2 cellular contexts compared by ENCODE assay signal in the genomic region with DNA sequence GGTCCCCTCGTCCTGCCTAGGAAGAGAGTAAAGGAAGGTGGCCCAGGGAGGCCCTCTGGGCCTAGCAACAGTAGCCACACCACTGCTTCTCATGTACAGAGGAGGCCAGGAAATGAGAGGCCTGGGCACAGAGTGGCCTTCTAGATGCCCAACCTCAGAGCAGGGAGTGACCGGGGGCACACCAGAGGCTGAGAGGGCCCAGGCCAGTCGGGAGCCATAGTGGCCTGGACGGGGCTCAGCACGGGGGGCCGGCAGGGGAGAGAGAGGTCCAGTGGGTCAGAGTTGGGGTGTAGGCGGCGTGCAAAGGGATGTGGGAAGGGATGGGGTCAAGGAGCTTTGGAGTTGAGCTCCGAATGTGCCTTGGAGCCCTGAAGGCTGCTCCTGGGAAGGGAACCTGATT.
TF ChIP-seq lines count a peak whose summit lies in the region.

No MANE protein-coding gene starts in this region.

TF ChIP-seq in H1, 55 proteins besides CTCF, POLR2A, EP300 and RAD21 (continued from another document):
- TF ChIP-seq KDM4A (IDR thresholded peaks at IDR 0.05; ENCODE audit: low read depth, low read length, severe bottlenecking) (no peak), TBP (IDR thresholded peaks at IDR 0.05; ENCODE audit: low read depth, low read length) (no peak)

TF ChIP-seq in HEK293T, 16 proteins besides CTCF, POLR2A, EP300 and RAD21 (continued from another document):
- TF ChIP-seq SP1 (IDR thresholded peaks at IDR 0.05) = no peak
- TF ChIP-seq ZNF384 (IDR thresholded peaks at IDR 0.05) = no peak
- no peak for TF ChIP-seq BHLHE40 (IDR thresholded peaks at IDR 0.05; ENCODE audit: borderline replicate concordance)
- no peak for TF ChIP-seq HDGF (IDR thresholded peaks at IDR 0.05; ENCODE audit: borderline replicate concordance)
- no peak for TF ChIP-seq ARNT (IDR thresholded peaks at IDR 0.05)
- no peak for TF ChIP-seq SUZ12 (IDR thresholded peaks at IDR 0.05)
- TF ChIP-seq CTBP1 (IDR thresholded peaks at IDR 0.05; ENCODE audit: borderline replicate concordance) = no peak
- no peak for TF ChIP-seq LEF1 (IDR thresholded peaks at IDR 0.05; ENCODE audit: borderline replicate concordance)
- no peak for TF ChIP-seq FOXA1 (IDR thresholded peaks at IDR 0.05)
- TF ChIP-seq FOXM1 (IDR thresholded peaks at IDR 0.05; ENCODE audit: borderline replicate concordance) = no peak
- TF ChIP-seq FOXK2 (IDR thresholded peaks at IDR 0.05) = no peak
